Comparison of ENCODE assay signal across 1 cellular context in the genomic region with DNA sequence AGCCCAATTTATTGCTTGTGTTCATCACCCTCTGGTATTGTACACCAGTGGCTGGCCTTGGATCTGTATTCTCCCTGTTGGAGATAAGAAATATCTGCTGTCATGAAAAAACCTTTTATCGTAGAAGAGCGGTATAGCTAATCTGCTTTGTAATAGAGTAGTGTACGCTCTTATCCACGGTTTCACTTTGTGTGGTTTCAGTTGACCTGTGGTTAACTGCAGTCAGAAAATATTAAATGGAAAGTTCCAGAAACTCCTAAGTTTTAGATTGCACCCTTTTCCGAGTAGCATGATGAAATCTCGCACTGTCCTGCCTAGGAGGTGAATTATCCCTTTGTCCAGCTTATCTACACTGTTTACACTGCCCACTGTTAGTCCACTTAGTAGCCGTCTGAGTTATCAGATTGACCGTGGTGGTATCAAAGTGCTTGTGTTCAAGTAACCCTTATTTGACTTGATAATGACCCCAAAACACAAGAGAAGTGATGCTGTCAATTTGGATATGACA.
TF ChIP-seq lines count a peak whose summit lies in the region.

No MANE protein-coding gene starts in this region.

TF ChIP-seq in HepG2, 621 proteins besides CTCF, POLR2A, EP300 and RAD21 (continued from another document and continues in another):
- TF ChIP-seq, protein P1, sequence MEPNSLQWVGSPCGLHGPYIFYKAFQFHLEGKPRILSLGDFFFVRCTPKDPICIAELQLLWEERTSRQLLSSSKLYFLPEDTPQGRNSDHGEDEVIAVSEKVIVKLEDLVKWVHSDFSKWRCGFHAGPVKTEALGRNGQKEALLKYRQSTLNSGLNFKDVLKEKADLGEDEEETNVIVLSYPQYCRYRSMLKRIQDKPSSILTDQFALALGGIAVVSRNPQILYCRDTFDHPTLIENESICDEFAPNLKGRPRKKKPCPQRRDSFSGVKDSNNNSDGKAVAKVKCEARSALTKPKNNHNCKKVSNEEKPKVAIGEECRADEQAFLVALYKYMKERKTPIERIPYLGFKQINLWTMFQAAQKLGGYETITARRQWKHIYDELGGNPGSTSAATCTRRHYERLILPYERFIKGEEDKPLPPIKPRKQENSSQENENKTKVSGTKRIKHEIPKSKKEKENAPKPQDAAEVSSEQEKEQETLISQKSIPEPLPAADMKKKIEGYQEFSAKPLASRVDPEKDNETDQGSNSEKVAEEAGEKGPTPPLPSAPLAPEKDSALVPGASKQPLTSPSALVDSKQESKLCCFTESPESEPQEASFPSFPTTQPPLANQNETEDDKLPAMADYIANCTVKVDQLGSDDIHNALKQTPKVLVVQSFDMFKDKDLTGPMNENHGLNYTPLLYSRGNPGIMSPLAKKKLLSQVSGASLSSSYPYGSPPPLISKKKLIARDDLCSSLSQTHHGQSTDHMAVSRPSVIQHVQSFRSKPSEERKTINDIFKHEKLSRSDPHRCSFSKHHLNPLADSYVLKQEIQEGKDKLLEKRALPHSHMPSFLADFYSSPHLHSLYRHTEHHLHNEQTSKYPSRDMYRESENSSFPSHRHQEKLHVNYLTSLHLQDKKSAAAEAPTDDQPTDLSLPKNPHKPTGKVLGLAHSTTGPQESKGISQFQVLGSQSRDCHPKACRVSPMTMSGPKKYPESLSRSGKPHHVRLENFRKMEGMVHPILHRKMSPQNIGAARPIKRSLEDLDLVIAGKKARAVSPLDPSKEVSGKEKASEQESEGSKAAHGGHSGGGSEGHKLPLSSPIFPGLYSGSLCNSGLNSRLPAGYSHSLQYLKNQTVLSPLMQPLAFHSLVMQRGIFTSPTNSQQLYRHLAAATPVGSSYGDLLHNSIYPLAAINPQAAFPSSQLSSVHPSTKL (CRISPR knock-in tag; IDR thresholded peaks at IDR 0.05) = peak; percentile 92
- TF ChIP-seq ZNF790 (CRISPR knock-in tag; IDR thresholded peaks at IDR 0.05; ENCODE audit: borderline replicate concordance) (no peak), GTF2F1 (IDR thresholded peaks at IDR 0.05; ENCODE audit: low read length) (no peak), ATF7 (IDR thresholded peaks at IDR 0.05) (no peak), ATF7 (CRISPR knock-in tag; IDR thresholded peaks at IDR 0.05) (no peak), XRCC5 (optimal IDR thresholded peaks at IDR 0.05; ENCODE audit: low read length) (no peak), MEIS2 (CRISPR knock-in tag; IDR thresholded peaks at IDR 0.05) (no peak), PHF8 (CRISPR knock-in tag; IDR thresholded peaks at IDR 0.05) (no peak), ZNF737 (CRISPR knock-in tag; IDR thresholded peaks at IDR 0.05; ENCODE audit: borderline replicate concordance) (no peak), MIER3 (CRISPR knock-in tag; IDR thresholded peaks at IDR 0.05; ENCODE audit: borderline replicate concordance) (peak; percentile 18; the same call in 1 of the 2 replicates), NR1H2 (CRISPR knock-in tag; IDR thresholded peaks at IDR 0.05; ENCODE audit: borderline replicate concordance, low read depth) (no peak), RBM22 (optimal IDR thresholded peaks at IDR 0.05; ENCODE audit: low read length) (no peak), PCBP2 (optimal IDR thresholded peaks at IDR 0.05; ENCODE audit: low read depth, low read length, poor library complexity, severe bottlenecking) (no peak), POLR2AphosphoS2 (IDR thresholded peaks at IDR 0.05; ENCODE audit: low read depth, low read length) (no peak), REPIN1 (CRISPR knock-in tag; IDR thresholded peaks at IDR 0.05; ENCODE audit: borderline replicate concordance, low read depth) (peak; percentile 32; the same call in 1 of the 2 replicates), CHCHD3 (CRISPR knock-in tag; IDR thresholded peaks at IDR 0.05) (no peak), PPARG (CRISPR knock-in tag; conservative IDR thresholded peaks at IDR 0.05) (peak; percentile 41; the same call in 1 of the 2 replicates), POGZ (CRISPR knock-in tag; IDR thresholded peaks at IDR 0.05) (0 out of 2 replicates have a peak, but pooled peaks have one; percentile 40), ZNF337 (CRISPR knock-in tag; IDR thresholded peaks at IDR 0.05; ENCODE audit: borderline replicate concordance, low read depth) (no peak), FOXP1 (IDR thresholded peaks at IDR 0.05) (no peak), FOXP1 (CRISPR knock-in tag; IDR thresholded peaks at IDR 0.05) (peak; percentile 61; the same call in 1 of the 2 replicates), ZNF550 (CRISPR knock-in tag; IDR thresholded peaks at IDR 0.05; ENCODE audit: borderline replicate concordance) (no peak), SPEN (CRISPR knock-in tag; IDR thresholded peaks at IDR 0.05; ENCODE audit: low read depth) (no peak), SRSF4 (IDR thresholded peaks at IDR 0.05; ENCODE audit: low read depth, low read length, poor library complexity, severe bottlenecking) (no peak)
- TF ChIP-seq, protein P2, sequence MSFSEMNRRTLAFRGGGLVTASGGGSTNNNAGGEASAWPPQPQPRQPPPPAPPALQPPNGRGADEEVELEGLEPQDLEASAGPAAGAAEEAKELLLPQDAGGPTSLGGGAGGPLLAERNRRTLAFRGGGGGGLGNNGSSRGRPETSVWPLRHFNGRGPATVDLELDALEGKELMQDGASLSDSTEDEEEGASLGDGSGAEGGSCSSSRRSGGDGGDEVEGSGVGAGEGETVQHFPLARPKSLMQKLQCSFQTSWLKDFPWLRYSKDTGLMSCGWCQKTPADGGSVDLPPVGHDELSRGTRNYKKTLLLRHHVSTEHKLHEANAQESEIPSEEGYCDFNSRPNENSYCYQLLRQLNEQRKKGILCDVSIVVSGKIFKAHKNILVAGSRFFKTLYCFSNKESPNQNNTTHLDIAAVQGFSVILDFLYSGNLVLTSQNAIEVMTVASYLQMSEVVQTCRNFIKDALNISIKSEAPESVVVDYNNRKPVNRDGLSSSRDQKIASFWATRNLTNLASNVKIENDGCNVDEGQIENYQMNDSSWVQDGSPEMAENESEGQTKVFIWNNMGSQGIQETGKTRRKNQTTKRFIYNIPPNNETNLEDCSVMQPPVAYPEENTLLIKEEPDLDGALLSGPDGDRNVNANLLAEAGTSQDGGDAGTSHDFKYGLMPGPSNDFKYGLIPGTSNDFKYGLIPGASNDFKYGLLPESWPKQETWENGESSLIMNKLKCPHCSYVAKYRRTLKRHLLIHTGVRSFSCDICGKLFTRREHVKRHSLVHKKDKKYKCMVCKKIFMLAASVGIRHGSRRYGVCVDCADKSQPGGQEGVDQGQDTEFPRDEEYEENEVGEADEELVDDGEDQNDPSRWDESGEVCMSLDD (CRISPR knock-in tag; IDR thresholded peaks at IDR 0.05; ENCODE audit: borderline replicate concordance) = no peak
- TF ChIP-seq, protein P3, sequence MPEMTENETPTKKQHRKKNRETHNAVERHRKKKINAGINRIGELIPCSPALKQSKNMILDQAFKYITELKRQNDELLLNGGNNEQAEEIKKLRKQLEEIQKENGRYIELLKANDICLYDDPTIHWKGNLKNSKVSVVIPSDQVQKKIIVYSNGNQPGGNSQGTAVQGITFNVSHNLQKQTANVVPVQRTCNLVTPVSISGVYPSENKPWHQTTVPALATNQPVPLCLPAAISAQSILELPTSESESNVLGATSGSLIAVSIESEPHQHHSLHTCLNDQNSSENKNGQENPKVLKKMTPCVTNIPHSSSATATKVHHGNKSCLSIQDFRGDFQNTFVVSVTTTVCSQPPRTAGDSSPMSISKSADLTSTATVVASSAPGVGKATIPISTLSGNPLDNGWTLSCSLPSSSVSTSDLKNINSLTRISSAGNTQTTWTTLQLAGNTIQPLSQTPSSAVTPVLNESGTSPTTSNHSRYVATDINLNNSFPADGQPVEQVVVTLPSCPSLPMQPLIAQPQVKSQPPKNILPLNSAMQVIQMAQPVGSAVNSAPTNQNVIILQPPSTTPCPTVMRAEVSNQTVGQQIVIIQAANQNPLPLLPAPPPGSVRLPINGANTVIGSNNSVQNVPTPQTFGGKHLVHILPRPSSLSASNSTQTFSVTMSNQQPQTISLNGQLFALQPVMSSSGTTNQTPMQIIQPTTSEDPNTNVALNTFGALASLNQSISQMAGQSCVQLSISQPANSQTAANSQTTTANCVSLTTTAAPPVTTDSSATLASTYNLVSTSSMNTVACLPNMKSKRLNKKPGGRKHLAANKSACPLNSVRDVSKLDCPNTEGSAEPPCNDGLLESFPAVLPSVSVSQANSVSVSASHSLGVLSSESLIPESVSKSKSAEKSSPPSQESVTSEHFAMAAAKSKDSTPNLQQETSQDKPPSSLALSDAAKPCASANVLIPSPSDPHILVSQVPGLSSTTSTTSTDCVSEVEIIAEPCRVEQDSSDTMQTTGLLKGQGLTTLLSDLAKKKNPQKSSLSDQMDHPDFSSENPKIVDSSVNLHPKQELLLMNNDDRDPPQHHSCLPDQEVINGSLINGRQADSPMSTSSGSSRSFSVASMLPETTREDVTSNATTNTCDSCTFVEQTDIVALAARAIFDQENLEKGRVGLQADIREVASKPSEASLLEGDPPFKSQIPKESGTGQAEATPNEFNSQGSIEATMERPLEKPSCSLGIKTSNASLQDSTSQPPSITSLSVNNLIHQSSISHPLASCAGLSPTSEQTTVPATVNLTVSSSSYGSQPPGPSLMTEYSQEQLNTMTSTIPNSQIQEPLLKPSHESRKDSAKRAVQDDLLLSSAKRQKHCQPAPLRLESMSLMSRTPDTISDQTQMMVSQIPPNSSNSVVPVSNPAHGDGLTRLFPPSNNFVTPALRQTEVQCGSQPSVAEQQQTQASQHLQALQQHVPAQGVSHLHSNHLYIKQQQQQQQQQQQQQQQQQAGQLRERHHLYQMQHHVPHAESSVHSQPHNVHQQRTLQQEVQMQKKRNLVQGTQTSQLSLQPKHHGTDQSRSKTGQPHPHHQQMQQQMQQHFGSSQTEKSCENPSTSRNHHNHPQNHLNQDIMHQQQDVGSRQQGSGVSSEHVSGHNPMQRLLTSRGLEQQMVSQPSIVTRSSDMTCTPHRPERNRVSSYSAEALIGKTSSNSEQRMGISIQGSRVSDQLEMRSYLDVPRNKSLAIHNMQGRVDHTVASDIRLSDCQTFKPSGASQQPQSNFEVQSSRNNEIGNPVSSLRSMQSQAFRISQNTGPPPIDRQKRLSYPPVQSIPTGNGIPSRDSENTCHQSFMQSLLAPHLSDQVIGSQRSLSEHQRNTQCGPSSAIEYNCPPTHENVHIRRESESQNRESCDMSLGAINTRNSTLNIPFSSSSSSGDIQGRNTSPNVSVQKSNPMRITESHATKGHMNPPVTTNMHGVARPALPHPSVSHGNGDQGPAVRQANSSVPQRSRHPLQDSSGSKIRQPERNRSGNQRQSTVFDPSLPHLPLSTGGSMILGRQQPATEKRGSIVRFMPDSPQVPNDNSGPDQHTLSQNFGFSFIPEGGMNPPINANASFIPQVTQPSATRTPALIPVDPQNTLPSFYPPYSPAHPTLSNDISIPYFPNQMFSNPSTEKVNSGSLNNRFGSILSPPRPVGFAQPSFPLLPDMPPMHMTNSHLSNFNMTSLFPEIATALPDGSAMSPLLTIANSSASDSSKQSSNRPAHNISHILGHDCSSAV (CRISPR knock-in tag; IDR thresholded peaks at IDR 0.05; ENCODE audit: borderline replicate concordance) = no peak
- TF ChIP-seq, protein P4, sequence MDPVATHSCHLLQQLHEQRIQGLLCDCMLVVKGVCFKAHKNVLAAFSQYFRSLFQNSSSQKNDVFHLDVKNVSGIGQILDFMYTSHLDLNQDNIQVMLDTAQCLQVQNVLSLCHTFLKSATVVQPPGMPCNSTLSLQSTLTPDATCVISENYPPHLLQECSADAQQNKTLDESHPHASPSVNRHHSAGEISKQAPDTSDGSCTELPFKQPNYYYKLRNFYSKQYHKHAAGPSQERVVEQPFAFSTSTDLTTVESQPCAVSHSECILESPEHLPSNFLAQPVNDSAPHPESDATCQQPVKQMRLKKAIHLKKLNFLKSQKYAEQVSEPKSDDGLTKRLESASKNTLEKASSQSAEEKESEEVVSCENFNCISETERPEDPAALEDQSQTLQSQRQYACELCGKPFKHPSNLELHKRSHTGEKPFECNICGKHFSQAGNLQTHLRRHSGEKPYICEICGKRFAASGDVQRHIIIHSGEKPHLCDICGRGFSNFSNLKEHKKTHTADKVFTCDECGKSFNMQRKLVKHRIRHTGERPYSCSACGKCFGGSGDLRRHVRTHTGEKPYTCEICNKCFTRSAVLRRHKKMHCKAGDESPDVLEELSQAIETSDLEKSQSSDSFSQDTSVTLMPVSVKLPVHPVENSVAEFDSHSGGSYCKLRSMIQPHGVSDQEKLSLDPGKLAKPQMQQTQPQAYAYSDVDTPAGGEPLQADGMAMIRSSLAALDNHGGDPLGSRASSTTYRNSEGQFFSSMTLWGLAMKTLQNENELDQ (CRISPR knock-in tag; IDR thresholded peaks at IDR 0.05; ENCODE audit: borderline replicate concordance) = no peak
- TF ChIP-seq, protein P5, sequence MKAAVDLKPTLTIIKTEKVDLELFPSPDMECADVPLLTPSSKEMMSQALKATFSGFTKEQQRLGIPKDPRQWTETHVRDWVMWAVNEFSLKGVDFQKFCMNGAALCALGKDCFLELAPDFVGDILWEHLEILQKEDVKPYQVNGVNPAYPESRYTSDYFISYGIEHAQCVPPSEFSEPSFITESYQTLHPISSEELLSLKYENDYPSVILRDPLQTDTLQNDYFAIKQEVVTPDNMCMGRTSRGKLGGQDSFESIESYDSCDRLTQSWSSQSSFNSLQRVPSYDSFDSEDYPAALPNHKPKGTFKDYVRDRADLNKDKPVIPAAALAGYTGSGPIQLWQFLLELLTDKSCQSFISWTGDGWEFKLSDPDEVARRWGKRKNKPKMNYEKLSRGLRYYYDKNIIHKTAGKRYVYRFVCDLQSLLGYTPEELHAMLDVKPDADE (CRISPR knock-in tag; IDR thresholded peaks at IDR 0.05) = no peak
- TF ChIP-seq, protein P6, sequence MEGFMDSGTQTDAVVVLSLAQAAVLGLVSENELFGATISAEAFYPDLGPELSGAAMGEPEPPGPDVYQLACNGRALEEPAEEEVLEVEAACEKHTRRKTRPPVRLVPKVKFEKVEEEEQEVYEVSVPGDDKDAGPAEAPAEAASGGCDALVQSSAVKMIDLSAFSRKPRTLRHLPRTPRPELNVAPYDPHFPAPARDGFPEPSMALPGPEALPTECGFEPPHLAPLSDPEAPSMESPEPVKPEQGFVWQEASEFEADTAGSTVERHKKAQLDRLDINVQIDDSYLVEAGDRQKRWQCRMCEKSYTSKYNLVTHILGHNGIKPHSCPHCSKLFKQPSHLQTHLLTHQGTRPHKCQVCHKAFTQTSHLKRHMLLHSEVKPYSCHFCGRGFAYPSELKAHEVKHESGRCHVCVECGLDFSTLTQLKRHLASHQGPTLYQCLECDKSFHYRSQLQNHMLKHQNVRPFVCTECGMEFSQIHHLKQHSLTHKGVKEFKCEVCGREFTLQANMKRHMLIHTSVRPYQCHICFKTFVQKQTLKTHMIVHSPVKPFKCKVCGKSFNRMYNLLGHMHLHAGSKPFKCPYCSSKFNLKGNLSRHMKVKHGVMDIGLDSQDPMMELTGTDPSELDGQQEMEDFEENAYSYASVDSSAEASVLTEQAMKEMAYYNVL (CRISPR knock-in tag; IDR thresholded peaks at IDR 0.05; ENCODE audit: borderline replicate concordance) = no peak
- TF ChIP-seq, protein P7, sequence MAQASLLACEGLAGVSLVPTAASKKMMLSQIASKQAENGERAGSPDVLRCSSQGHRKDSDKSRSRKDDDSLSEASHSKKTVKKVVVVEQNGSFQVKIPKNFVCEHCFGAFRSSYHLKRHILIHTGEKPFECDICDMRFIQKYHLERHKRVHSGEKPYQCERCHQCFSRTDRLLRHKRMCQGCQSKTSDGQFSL (CRISPR knock-in tag; IDR thresholded peaks at IDR 0.05) = no peak
- TF ChIP-seq, protein P8, sequence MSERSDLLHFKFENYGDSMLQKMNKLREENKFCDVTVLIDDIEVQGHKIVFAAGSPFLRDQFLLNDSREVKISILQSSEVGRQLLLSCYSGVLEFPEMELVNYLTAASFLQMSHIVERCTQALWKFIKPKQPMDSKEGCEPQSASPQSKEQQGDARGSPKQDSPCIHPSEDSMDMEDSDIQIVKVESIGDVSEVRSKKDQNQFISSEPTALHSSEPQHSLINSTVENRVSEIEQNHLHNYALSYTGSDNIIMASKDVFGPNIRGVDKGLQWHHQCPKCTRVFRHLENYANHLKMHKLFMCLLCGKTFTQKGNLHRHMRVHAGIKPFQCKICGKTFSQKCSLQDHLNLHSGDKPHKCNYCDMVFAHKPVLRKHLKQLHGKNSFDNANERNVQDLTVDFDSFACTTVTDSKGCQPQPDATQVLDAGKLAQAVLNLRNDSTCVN (CRISPR knock-in tag; IDR thresholded peaks at IDR 0.05; ENCODE audit: borderline replicate concordance) = peak; percentile 86
